In the genomic region with DNA sequence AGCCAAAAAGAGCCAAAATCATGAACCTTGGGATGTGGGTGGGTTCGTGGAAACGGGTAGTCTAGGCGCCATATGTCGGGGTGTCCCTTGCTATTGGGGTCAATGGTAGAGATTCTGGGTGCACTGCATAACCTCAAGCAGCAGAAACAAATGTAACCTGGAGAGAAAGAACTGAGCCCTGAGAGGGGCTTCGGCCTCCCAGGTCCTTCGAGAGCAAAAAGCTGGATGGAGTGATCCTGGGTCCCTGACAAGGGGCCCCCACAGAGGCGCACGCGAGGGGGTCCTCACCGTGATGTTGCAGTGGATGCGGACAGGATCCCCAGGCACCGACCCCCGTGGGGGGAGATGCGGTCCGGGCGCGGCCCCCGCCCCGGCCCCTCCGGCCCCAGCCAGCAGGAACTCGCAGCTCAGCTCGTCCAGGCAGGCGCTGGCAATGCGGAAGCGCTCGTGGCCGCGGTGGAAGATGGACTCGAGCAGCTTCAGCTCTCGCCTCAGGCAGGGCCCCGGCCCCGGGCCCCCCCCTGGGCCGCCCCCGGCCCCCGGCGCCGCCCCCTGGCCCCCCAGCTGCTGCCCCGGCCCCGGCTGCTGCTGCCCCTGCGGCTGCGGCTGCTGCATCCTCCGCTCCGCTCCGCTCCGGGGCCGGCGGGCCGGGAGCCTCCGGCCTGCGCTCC, we compare ENCODE assay signal across 7 cellular contexts. TPM values are rescaled to one million over a fixed set of nuclear protein-coding genes. Genes with fewer than 3 reads are reported as not detected.
A peak's percentile ranks its signal among the peaks of the same experiment; 100 is the strongest.
DNase-seq lines count a peak whose midpoint lies in the region; ATAC-seq, FAIRE-seq and TF ChIP-seq lines count a peak whose summit lies in the region.

No MANE protein-coding gene starts in this region.

- intact Hi-C loops in dorsolateral prefrontal cortex (cut with DNase I) = loop anchor here (2.0 to 10.0 kb wide), 7 partner anchors 69 to 379 kb away; a partner anchor contains a TSS

- H3K4me1 ChIP-seq in stomach smooth muscle (ENCODE audit: control insufficient read depth, insufficient read depth, low read length) = peaks cover 53% of the 10 kb centered on the region

- TF ChIP-seq POLR2A in H54 (IDR thresholded peaks at IDR 0.05; ENCODE audit: low read depth, low read length) = no peak

- H3K9me3 ChIP-seq in WERI-Rb-1 (ENCODE audit: severe bottlenecking) (no peaks in the 10 kb centered on the region), stomach smooth muscle (ENCODE audit: control insufficient read depth in 2 of 2, low read length in 2 of 2) (no peaks in the 10 kb centered on the region)

- TF ChIP-seq CTCF in WERI-Rb-1 (IDR thresholded peaks at IDR 0.05; ENCODE audit: low read depth, low read length) (no peak), dorsolateral prefrontal cortex (IDR thresholded peaks at IDR 0.05 in 54 of 56, conservative IDR thresholded peaks at IDR 0.05 in 2 of 56; ENCODE audit: low read depth in 1 of 56, partially characterized antibody in 56 of 56) (no peak)

- H3K27ac ChIP-seq in WERI-Rb-1 = peak overlapping the region; percentile 68
- H3K27ac ChIP-seq in dorsolateral prefrontal cortex = peak overlapping the region; percentile 32 to 98 (median 88)
- peak overlapping the region; percentile 38 for H3K27ac ChIP-seq in stomach smooth muscle (ENCODE audit: low read length)

- H3K27me3 ChIP-seq in WERI-Rb-1 (ENCODE audit: insufficient read depth, low read depth, severe bottlenecking) = no peaks in the 10 kb centered on the region
- no peaks in the 10 kb centered on the region for H3K27me3 ChIP-seq in dorsolateral prefrontal cortex
- H3K27me3 ChIP-seq in stomach smooth muscle (ENCODE audit: control insufficient read depth in 1 of 2, insufficient read depth in 2 of 2, low read length in 2 of 2) = no peaks in the 10 kb centered on the region

- H3K4me3 ChIP-seq in WERI-Rb-1 (ENCODE audit: low read depth, low read length) (peak overlapping the region; percentile 84), dorsolateral prefrontal cortex (peak overlapping the region; percentile 70 to 99 (median 91)), stomach smooth muscle (ENCODE audit: low read length in 2 of 2) (peak overlapping the region; percentile 64 to 86)

- peaks cover 41% of the 10 kb centered on the region for H3K36me3 ChIP-seq in WERI-Rb-1
- H3K36me3 ChIP-seq in stomach smooth muscle (ENCODE audit: control insufficient read depth in 2 of 2, insufficient read depth in 2 of 2, low read length in 2 of 2) = peaks cover 22 to 27% of the 10 kb centered on the region in 2 donors

- DNase-seq in WERI-Rb-1 (peak; percentile 64), dorsolateral prefrontal cortex (peak in 4 of 10 donors; percentile 26 to 65 (median 50)), medulla oblongata (ENCODE audit: extremely low spot score) (peak; percentile 27), H54 (ENCODE audit: insufficient read length, low spot score) (no peak)

- FAIRE-seq in H54 (lab: Jason Lieb, UNC) = no peak

- peak overlapping the region; percentile 86 for H3K9ac ChIP-seq in stomach smooth muscle (ENCODE audit: low read length in 2 of 2)

- peak; percentile 17 for ATAC-seq in GM19035 (IDR thresholded peaks at IDR 0.05; ENCODE audit: unreplicated experiment)
- peak; percentile 18 for ATAC-seq in HG03135 (IDR thresholded peaks at IDR 0.05; ENCODE audit: unreplicated experiment)

RNA-seq across cellular contexts. Expression of a gene that starts 0.4 kb away (rescaled TPM):
- total RNA-seq in dorsolateral prefrontal cortex = 100 to 1,000 TPM in 71 of 120 experiments, 10 to 100 TPM in 49; 55.7 to 144 (median 103) TPM

RNA-seq across cellular contexts. Expression of a gene that starts 9.5 kb away (rescaled TPM):
- 10 to 100 TPM in 119 of 120 experiments, 1 to 10 TPM in 1; 10.0 to 43.4 (median 29.1) TPM for total RNA-seq in dorsolateral prefrontal cortex

RNA-seq across cellular contexts. Expression of a gene that starts 49.9 kb away (rescaled TPM):
- 100 to 1,000 TPM; 152 to 335 (median 225) TPM for total RNA-seq in dorsolateral prefrontal cortex

RNA-seq across cellular contexts. Expression of a gene that starts 55.9 kb away (rescaled TPM):
- total RNA-seq in dorsolateral prefrontal cortex = 10 to 100 TPM in 5 of 120 experiments, 1 to 10 TPM in 115; 1.9 to 12.6 (median 4.5) TPM

RNA-seq across cellular contexts. Expression of a gene that starts 56.1 kb away (rescaled TPM):
- 1 to 10 TPM in 85 of 120 experiments, under 1 TPM in 35; 0.22 to 4.0 (median 1.4) TPM for total RNA-seq in dorsolateral prefrontal cortex

Comparison
In these comparisons a context has a peak if more than half of its experiments do, and no peak if none do; other contexts are left out.
1. H3K27ac ChIP-seq: peak in every context shown above with its lines; median percentile 88 in dorsolateral prefrontal cortex; 68 in WERI-Rb-1; 38 in stomach smooth muscle.